18 cellular contexts compared by ENCODE assay signal in the genomic region with DNA sequence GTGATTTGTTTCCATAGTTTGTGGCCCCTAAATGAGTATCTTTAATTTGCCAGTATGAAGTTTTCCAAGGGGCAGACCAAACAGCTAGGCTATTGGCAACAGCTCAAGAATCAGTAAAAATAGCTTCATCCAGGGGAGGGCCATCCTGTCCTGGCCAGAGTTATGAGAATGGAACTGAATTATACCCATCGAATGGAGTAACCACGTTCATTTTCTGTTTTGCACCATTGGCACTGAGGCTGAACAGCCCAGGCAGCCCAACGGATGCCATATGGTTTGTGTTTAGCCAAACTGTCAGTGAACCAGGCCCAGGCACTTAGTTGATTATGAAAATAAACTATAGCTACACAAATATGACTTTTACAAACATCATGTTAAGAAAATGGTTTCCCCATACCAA. TPM values are rescaled to one million over a fixed set of nuclear protein-coding genes. Genes with fewer than 3 reads are reported as not detected.
"Had no signal": no experiment of that assay in that cellular context is flagged by ENCODE, and none has a peak within 500 bp of the region (broad histone marks: within the 10 kb centered on the region; RNA-seq: fewer than 3 reads in every experiment).

No MANE protein-coding gene starts in this region.

- H3K27me3 ChIP-seq: adrenal gland, colonic mucosa, right lobe of liver, testis, upper lobe of left lung had no signal

- H3K4me1 ChIP-seq: adrenal gland, colonic mucosa, right lobe of liver, testis, upper lobe of left lung had no signal

- H3K27ac ChIP-seq: adrenal gland, colonic mucosa, right lobe of liver, testis, upper lobe of left lung had no signal

- H3K4me3 ChIP-seq: adrenal gland, colonic mucosa, right lobe of liver, testis, upper lobe of left lung had no signal

- H3K9me3 ChIP-seq: adrenal gland, colonic mucosa, right lobe of liver, testis, upper lobe of left lung had no signal

- DNase-seq: activated CD4-positive, alpha-beta memory T cell treated with anti-CD3 and anti-CD28 coated beads, Interleukin-2, amount 10 ng/mL, durations not matched to agents 7 days and 5 days; activated CD4-positive, alpha-beta T cell treated with anti-CD3 and anti-CD28 coated beads for 4 hours; activated effector memory CD4-positive, alpha-beta T cell treated with Interleukin-2 at 50 U/mL for 16 hours; activated naive CD4-positive, alpha-beta T cell treated with anti-CD3 and anti-CD28 coated beads, Interleukin-2, amount 50 U/mL, for 16 hours; activated T-cell treated with anti-CD3 and anti-CD28 coated beads, Interleukin-2, amount 50 U/mL, for 24 hours; adrenal gland; colonic mucosa; hypothalamus; kidney; mesendoderm; right lobe of liver; stimulated activated naive CD8-positive, alpha-beta T cell treated with anti-CD3 and anti-CD28 coated beads, Interleukin-15, amount 100 ng/mL, for 72 hours; T-helper 2 cell; testis; upper lobe of left lung had no signal

- H3K36me3 ChIP-seq: adrenal gland, colonic mucosa, right lobe of liver, upper lobe of left lung had no signal

- ATAC-seq: natural killer cell treated with Interleukin-12 subunit alpha and Interleukin-12 subunit beta and Interleukin-15 and Interleukin-18, amount 100 ng/mL, for 72 hours; right lobe of liver; stimulated activated naive CD8-positive, alpha-beta T cell treated with anti-CD3 and anti-CD28 coated beads, Interleukin-15, amount 100 ng/mL, for 72 hours; WTC11 had no signal

RNA-seq across cellular contexts. Expression of a gene that starts 17.7 kb away (rescaled TPM):
- total RNA-seq: activated CD4-positive, alpha-beta memory T cell treated with anti-CD3 and anti-CD28 coated beads, Interleukin-2, amount 10 ng/mL, durations not matched to agents 7 days and 5 days; liver; natural killer cell treated with Interleukin-12 subunit alpha and Interleukin-12 subunit beta and Interleukin-15 and Interleukin-18, amount 100 ng/mL, for 72 hours; upper lobe of left lung; WTC11 had no signal
